22 cellular contexts compared by ENCODE assay signal in the genomic region with DNA sequence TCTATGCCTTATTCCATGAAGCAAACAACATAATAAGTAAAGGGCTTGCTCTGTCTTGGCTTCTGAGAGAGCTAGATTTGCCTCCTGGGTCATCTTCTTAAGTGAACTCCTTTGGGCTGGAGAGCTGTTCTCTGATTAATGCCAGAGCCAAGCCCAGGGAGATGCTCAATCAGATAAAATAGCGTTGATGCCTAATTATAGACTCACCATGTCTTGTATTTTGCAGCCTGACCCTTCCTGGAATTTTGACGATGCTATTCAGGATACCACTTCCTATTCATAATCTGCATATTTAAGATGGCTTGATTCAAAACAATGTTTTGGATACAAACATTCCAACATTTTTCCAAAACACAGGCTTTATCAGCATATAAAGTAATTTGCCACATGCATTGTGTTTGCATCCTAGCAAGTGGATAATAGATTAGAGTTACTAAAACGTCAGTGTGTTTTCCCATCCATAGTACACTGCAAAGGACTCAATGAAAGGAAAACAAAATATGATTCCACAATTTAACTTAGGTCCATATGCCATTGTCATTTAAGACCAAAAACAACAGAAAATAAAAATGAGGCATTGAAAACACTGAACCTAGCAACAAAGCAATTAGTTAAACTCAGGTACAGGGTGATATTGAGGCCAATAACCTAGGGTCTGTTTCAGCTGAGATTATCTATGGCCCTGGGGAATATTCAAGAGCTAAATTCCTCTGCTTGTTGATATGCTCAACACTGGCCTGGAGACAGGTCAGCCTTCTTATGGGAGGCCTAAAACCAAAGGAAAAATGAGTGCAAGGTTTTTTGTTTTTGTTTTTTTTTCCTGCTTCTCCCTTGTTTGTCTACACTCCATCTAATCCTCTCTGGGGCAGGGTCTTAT.
DNase-seq lines count a peak whose midpoint lies in the region; ATAC-seq and TF ChIP-seq lines count a peak whose summit lies in the region.
"Had no signal": no experiment of that assay in that cellular context is flagged by ENCODE, and none has a peak within 500 bp of the region (broad histone marks: within the 10 kb centered on the region; RNA-seq: fewer than 3 reads in every experiment).

No MANE protein-coding gene starts in this region.

- DNase-seq in AG04449 (ENCODE audit: low read depth, low spot score) (peak; percentile 66), GM03348 (ENCODE audit: low spot score) (peak; percentile 45), adipocyte (ENCODE audit: low read depth) (peak; percentile 45), left ventricle myocardium superior (no peak), adrenal gland (no peak)
- DNase-seq in T-helper 2 cell treated with Interferon-gamma antibody and Interleukin-4, amounts not matched to agents 5 μg/mL and 100 μg/mL, for 36 hours (ENCODE audit: low spot score): no peak
- DNase-seq: activated CD4-positive, alpha-beta memory T cell treated with anti-CD3 and anti-CD28 coated beads, Interleukin-2, amount 10 ng/mL, durations not matched to agents 7 days and 5 days; activated naive CD4-positive, alpha-beta T cell treated with anti-CD3 and anti-CD28 coated beads for 36 hours; activated T-cell treated with anti-CD3 and anti-CD28 coated beads, Interleukin-2, amount 50 U/mL, for 1 hour; CD8-positive, alpha-beta memory T cell; colonic mucosa; Kasumi-1; left lung; NCI-H1105; NCI-H526; nucleus accumbens; right cardiac atrium; WERI-Rb-1 had no signal

- peaks cover 64% of the 10 kb centered on the region for H3K9me3 ChIP-seq in adipocyte (ENCODE audit: control insufficient read depth, low read length)
- peaks cover 0 to 21% (median 8%) of the 10 kb centered on the region in 3 donors for H3K9me3 ChIP-seq in adrenal gland (replicated peaks in 1 of 3)
- H3K9me3 ChIP-seq: colonic mucosa had no signal

- H3K4me3 ChIP-seq in AG04449 (ENCODE audit: low read depth, low read length) (no peak overlapping the region), adipocyte (ENCODE audit: low read length) (no peak overlapping the region), adrenal gland (no peak overlapping the region)
- H3K4me3 ChIP-seq: colonic mucosa, left lung, suprapubic skin, vagina had no signal

- CTCF ChIA-PET in AG04449 (lab: Yijun Ruan, JAX): interaction anchor here (0.6 kb wide), 1 partner anchor 560 kb away, joined by 3 read pairs; no protein-coding TSS in a partner anchor

- no peak overlapping the region for H3K4me3 Mint-ChIP-seq in T-helper 2 cell treated with Interferon-gamma antibody and Interleukin-4, amounts not matched to agents 5 μg/mL and 100 μg/mL, for 36 hours
- H3K4me3 Mint-ChIP-seq: activated CD4-positive, alpha-beta memory T cell treated with anti-CD3 and anti-CD28 coated beads, Interleukin-2, amount 10 ng/mL, durations not matched to agents 7 days and 5 days; activated naive CD4-positive, alpha-beta T cell treated with anti-CD3 and anti-CD28 coated beads for 36 hours had no signal

- H3K4me1 Mint-ChIP-seq in T-helper 2 cell treated with Interferon-gamma antibody and Interleukin-4, amounts not matched to agents 5 μg/mL and 100 μg/mL, for 36 hours (ENCODE audit: low read depth): peaks cover 20% of the 10 kb centered on the region

- H3K27me3 Mint-ChIP-seq in T-helper 2 cell treated with Interferon-gamma antibody and Interleukin-4, amounts not matched to agents 5 μg/mL and 100 μg/mL, for 36 hours (ENCODE audit: low read depth): no peaks in the 10 kb centered on the region
- H3K27me3 Mint-ChIP-seq: activated CD4-positive, alpha-beta memory T cell treated with anti-CD3 and anti-CD28 coated beads, Interleukin-2, amount 10 ng/mL, durations not matched to agents 7 days and 5 days; CD8-positive, alpha-beta memory T cell had no signal

- H3K27ac ChIP-seq in adrenal gland: no peak overlapping the region
- H3K27ac ChIP-seq: colonic mucosa, suprapubic skin, vagina, WERI-Rb-1 had no signal

- no peak for TF ChIP-seq POLR2A in adrenal gland (IDR thresholded peaks at IDR 0.05)

- 53 to 62% (median 56%) methylated on average over 3 of the region's 3 CpGs for WGBS in adrenal gland, 4 donors

- H3K9ac ChIP-seq in adipocyte (ENCODE audit: low read length): no peak overlapping the region

- H3K27me3 ChIP-seq in adipocyte (replicated peaks; ENCODE audit: control insufficient read depth, insufficient read depth, low read length): no peaks in the 10 kb centered on the region
- H3K27me3 ChIP-seq in adrenal gland: no peaks in the 10 kb centered on the region
- H3K27me3 ChIP-seq: colonic mucosa, left lung, suprapubic skin, vagina had no signal

- intact Hi-C loops in left ventricle myocardium superior (cut with micrococcal nuclease) (no loop called here), adrenal gland (cut with DNase I) (no loop called here)

- H3K9me3 Mint-ChIP-seq in T-helper 2 cell treated with Interferon-gamma antibody and Interleukin-4, amounts not matched to agents 5 μg/mL and 100 μg/mL, for 36 hours: peaks cover 71% of the 10 kb centered on the region

- H3K27ac Mint-ChIP-seq in T-helper 2 cell treated with Interferon-gamma antibody and Interleukin-4, amounts not matched to agents 5 μg/mL and 100 μg/mL, for 36 hours: no peak overlapping the region
- H3K27ac Mint-ChIP-seq: activated CD4-positive, alpha-beta memory T cell treated with anti-CD3 and anti-CD28 coated beads, Interleukin-2, amount 10 ng/mL, durations not matched to agents 7 days and 5 days; activated naive CD4-positive, alpha-beta T cell treated with anti-CD3 and anti-CD28 coated beads for 36 hours had no signal

- no peaks in the 10 kb centered on the region for H3K4me1 ChIP-seq in adipocyte (ENCODE audit: control insufficient read depth, insufficient read depth, low read length)
- peaks cover 0 to 7% of the 10 kb centered on the region in 2 donors for H3K4me1 ChIP-seq in adrenal gland (replicated peaks in 1 of 2)
- H3K4me1 ChIP-seq: colonic mucosa, suprapubic skin, vagina had no signal

- TF ChIP-seq CTCF in AG04449 (IDR thresholded peaks at IDR 0.05; ENCODE audit: insufficient read depth, low read length, missing control alignments) (no peak), adrenal gland (IDR thresholded peaks at IDR 0.05) (no peak)

- ATAC-seq in left ventricle myocardium superior (peak; percentile 81), GM19467 (IDR thresholded peaks at IDR 0.05; ENCODE audit: unreplicated experiment) (no peak), GM21723 (IDR thresholded peaks at IDR 0.05; ENCODE audit: unreplicated experiment) (no peak)
- ATAC-seq: left lung had no signal

- H3K36me3 Mint-ChIP-seq in T-helper 2 cell treated with Interferon-gamma antibody and Interleukin-4, amounts not matched to agents 5 μg/mL and 100 μg/mL, for 36 hours (ENCODE audit: low read depth): peaks cover 84% of the 10 kb centered on the region

- POLR2A ChIA-PET in AG04449 (lab: Yijun Ruan, JAX): interaction anchor here (0.7 kb wide), 1 partner anchor 156 kb away, joined by 3 read pairs; no protein-coding TSS in a partner anchor

- H3K36me3 ChIP-seq in adipocyte (ENCODE audit: control insufficient read depth, insufficient read depth, low read length, severe bottlenecking): peaks cover 10% of the 10 kb centered on the region
- no peaks in the 10 kb centered on the region for H3K36me3 ChIP-seq in adrenal gland (replicated peaks in 1 of 2)
- H3K36me3 ChIP-seq: colonic mucosa, left lung, suprapubic skin, vagina, WERI-Rb-1 had no signal

Comparison
In these comparisons a context has a peak if more than half of its experiments do, and no peak if none do; other contexts are left out.
1. DNase-seq: peak in AG04449 (single experiment), GM03348 (single experiment) and adipocyte (single experiment); none in left ventricle myocardium superior (single experiment), T-helper 2 cell treated with Interferon-gamma antibody and Interleukin-4, amounts not matched to agents 5 μg/mL and 100 μg/mL, for 36 hours (single experiment) and adrenal gland (0 of 7).